ENCODE assay signal across 8 cellular contexts in genomic region chr14:91872517-91873470, GRCh38. TPM values are rescaled to one million over a fixed set of nuclear protein-coding genes. Genes with fewer than 3 reads are reported as not detected.
A peak's percentile ranks its signal among the peaks of the same experiment; 100 is the strongest.
DNase-seq lines count a peak whose midpoint lies in the region; ATAC-seq and TF ChIP-seq lines count a peak whose summit lies in the region.

No MANE protein-coding gene starts in this region.

- H3K79me2 ChIP-seq in neural progenitor cell (ENCODE audit: low read depth), result no peaks in the 10 kb centered on the region

- H3K27ac ChIP-seq in CD4-positive, alpha-beta memory T cell (ENCODE audit: low read depth, low read length), result peak overlapping the region; percentile 79
- H3K27ac ChIP-seq in neural progenitor cell, result no peak overlapping the region

- no peaks in the 10 kb centered on the region for H3K9me3 Mint-ChIP-seq in CD4-positive, alpha-beta memory T cell
- peaks cover 2% of the 10 kb centered on the region for H3K9me3 Mint-ChIP-seq in neural progenitor cell

- H3K9ac ChIP-seq in adipocyte (ENCODE audit: low read length), result peak overlapping the region; percentile 13
- no peak overlapping the region for H3K9ac ChIP-seq in neural progenitor cell

- peak overlapping the region; percentile 80 to 93 (median 88) for H3K4me3 Mint-ChIP-seq in CD4-positive, alpha-beta memory T cell
- no peak overlapping the region for H3K4me3 Mint-ChIP-seq in neural progenitor cell

- H3K9me3 ChIP-seq in CD4-positive, alpha-beta memory T cell (ENCODE audit: control insufficient read depth in 1 of 2, low read length in 2 of 2), result no peaks in the 10 kb centered on the region
- H3K9me3 ChIP-seq in adipocyte (ENCODE audit: control insufficient read depth, low read length) (no peaks in the 10 kb centered on the region), neural progenitor cell (ENCODE audit: low read depth) (no peaks in the 10 kb centered on the region)

- no peak overlapping the region for H3K4me2 ChIP-seq in neural progenitor cell

- no peaks in the 10 kb centered on the region for H3F3A ChIP-seq in neural progenitor cell (ENCODE audit: low read depth)

- ATAC-seq in GM21529 (IDR thresholded peaks at IDR 0.05; ENCODE audit: unreplicated experiment), result peak; percentile 7

- H3K4me1 ChIP-seq in CD4-positive, alpha-beta memory T cell (ENCODE audit: insufficient read depth, low read length), result peaks cover 96% of the 10 kb centered on the region
- H3K4me1 ChIP-seq in adipocyte (ENCODE audit: control insufficient read depth, insufficient read depth, low read length) (peaks cover 23% of the 10 kb centered on the region), neural progenitor cell (no peaks in the 10 kb centered on the region)

- no peaks in the 10 kb centered on the region for H3K27me3 ChIP-seq in CD4-positive, alpha-beta memory T cell (ENCODE audit: insufficient read depth, low read length)
- H3K27me3 ChIP-seq in adipocyte (replicated peaks; ENCODE audit: control insufficient read depth, insufficient read depth, low read length) (no peaks in the 10 kb centered on the region), neural progenitor cell (no peaks in the 10 kb centered on the region)

- no peak for TF ChIP-seq CTCF in lower leg skin (IDR thresholded peaks at IDR 0.05)
- TF ChIP-seq CTCF in neural progenitor cell (IDR thresholded peaks at IDR 0.05), result no peak

- CTCF ChIA-PET in CD4-positive, alpha-beta memory T cell (lab: Charles Lee; ENCODE audit: partially characterized antibody), result interaction anchor here (0.8 to 7.0 kb wide), 7 partner anchors 10 to 68 kb away, joined by 3 to 46 read pairs (median 6); no protein-coding TSS in a partner anchor

- no peaks in the 10 kb centered on the region for H3K27me3 Mint-ChIP-seq in CD4-positive, alpha-beta memory T cell
- H3K27me3 Mint-ChIP-seq in neural progenitor cell (ENCODE audit: insufficient read depth, low read depth), result peaks cover 5% of the 10 kb centered on the region

- H4K20me1 ChIP-seq in neural progenitor cell (ENCODE audit: low read depth), result no peaks in the 10 kb centered on the region

- no peak overlapping the region for H2AFZ ChIP-seq in neural progenitor cell (replicated peaks)

- H3K36me3 ChIP-seq in CD4-positive, alpha-beta memory T cell (ENCODE audit: insufficient read depth, low read length), result no peaks in the 10 kb centered on the region
- H3K36me3 ChIP-seq in adipocyte (ENCODE audit: control insufficient read depth, insufficient read depth, low read length, severe bottlenecking), result peaks cover 79% of the 10 kb centered on the region
- no peaks in the 10 kb centered on the region for H3K36me3 ChIP-seq in neural progenitor cell

- intact Hi-C loops in CD4-positive, alpha-beta memory T cell (cut with micrococcal nuclease), result loop anchor here (1.0 to 10.0 kb wide), 7 partner anchors 9 to 1488 kb away; no protein-coding TSS in a partner anchor
- intact Hi-C loops in lower leg skin (cut with DNase I; ENCODE audit: low total_unique reads), result no loop called here

- H3K4me3 ChIP-seq in CD4-positive, alpha-beta memory T cell (ENCODE audit: low read length in 2 of 2), result peak overlapping the region; percentile 45 to 58
- no peak overlapping the region for H3K4me3 ChIP-seq in adipocyte (ENCODE audit: low read length)
- no peak overlapping the region for H3K4me3 ChIP-seq in lower leg skin (ENCODE audit: low read depth, poor library complexity, severe bottlenecking)
- H3K4me3 ChIP-seq in neural progenitor cell, result no peak overlapping the region

- no peak for TF ChIP-seq POLR2A in lower leg skin (IDR thresholded peaks at IDR 0.05)

- DNase-seq in CD4-positive, alpha-beta memory T cell, result peak; percentile 69 to 78 (median 72)
- DNase-seq in NAMALWA (ENCODE audit: low spot score) (peak; percentile 49), adipocyte (ENCODE audit: low read depth) (no peak), lower leg skin (ENCODE audit: low spot score in 2 of 2) (peak; percentile 84 to 97), SHP77 treated with DMSO at 0.1 percent for 48 hours (lab: John Stamatoyannopoulos, UW) (no peak), HuH-7.5 (ENCODE audit: low spot score) (no peak), neural progenitor cell (ENCODE audit: low spot score) (no peak)

- H3K36me3 Mint-ChIP-seq in CD4-positive, alpha-beta memory T cell, result peaks cover 0 to 3% of the 10 kb centered on the region in 2 donors
- H3K36me3 Mint-ChIP-seq in neural progenitor cell, result no peaks in the 10 kb centered on the region

- 37 to 44% methylated on average over 15 of the region's 15 CpGs for WGBS in lower leg skin, 2 donors

- POLR2A ChIA-PET in CD4-positive, alpha-beta memory T cell (lab: Charles Lee; ENCODE audit: partially characterized antibody), result interaction anchor here (0.9 to 4.9 kb wide), 20 partner anchors 11 to 628 kb away, joined by 3 to 193 read pairs (median 6); partner anchors contain the start of genes GPR68, PPP4R3A and TRIP11

- peaks cover 62 to 100% (median 89%) of the 10 kb centered on the region in 4 donors for H3K4me1 Mint-ChIP-seq in CD4-positive, alpha-beta memory T cell
- no peaks in the 10 kb centered on the region for H3K4me1 Mint-ChIP-seq in neural progenitor cell

- H3K27ac Mint-ChIP-seq in CD4-positive, alpha-beta memory T cell, result peak overlapping the region; percentile 93 to 100 (median 97)
- no peak overlapping the region for H3K27ac Mint-ChIP-seq in neural progenitor cell

RNA-seq across cellular contexts. Expression of gene TC2N, which starts 5.5 kb away (rescaled TPM):
- 100 to 1,000 TPM; 320 to 325 TPM for total RNA-seq in CD4-positive, alpha-beta memory T cell
- polyA plus RNA-seq in CD4-positive, alpha-beta memory T cell, result 100 to 1,000 TPM; 234 to 261 TPM
- 10 to 100 TPM; 31.6 to 40.9 (median 35.9) TPM for total RNA-seq in lower leg skin
- total RNA-seq in neural progenitor cell (ENCODE audit: low replicate concordance), result 3.8 and 5.8 TPM in 2 replicates

Comparison
In these comparisons a context has a peak if more than half of its experiments do, and no peak if none do; other contexts are left out.
1. DNase-seq: peak in CD4-positive, alpha-beta memory T cell (5 of 5), NAMALWA (single experiment) and lower leg skin (2 of 2); none in adipocyte (single experiment), SHP77 treated with DMSO at 0.1 percent for 48 hours (single experiment), HuH-7.5 (single experiment) and neural progenitor cell (single experiment).
2. H3K4me3 ChIP-seq: peak in CD4-positive, alpha-beta memory T cell (2 of 2); none in adipocyte (single experiment), lower leg skin (single experiment) and neural progenitor cell (single experiment).
3. RNA of gene TC2N, which starts 5.5 kb away (total RNA-seq): 320 to 325 TPM in CD4-positive, alpha-beta memory T cell; 31.6 to 40.9 TPM in lower leg skin and 3.8 to 5.8 TPM in neural progenitor cell; every median in the first group is over 4 times any median in the second.